In the genomic region with DNA sequence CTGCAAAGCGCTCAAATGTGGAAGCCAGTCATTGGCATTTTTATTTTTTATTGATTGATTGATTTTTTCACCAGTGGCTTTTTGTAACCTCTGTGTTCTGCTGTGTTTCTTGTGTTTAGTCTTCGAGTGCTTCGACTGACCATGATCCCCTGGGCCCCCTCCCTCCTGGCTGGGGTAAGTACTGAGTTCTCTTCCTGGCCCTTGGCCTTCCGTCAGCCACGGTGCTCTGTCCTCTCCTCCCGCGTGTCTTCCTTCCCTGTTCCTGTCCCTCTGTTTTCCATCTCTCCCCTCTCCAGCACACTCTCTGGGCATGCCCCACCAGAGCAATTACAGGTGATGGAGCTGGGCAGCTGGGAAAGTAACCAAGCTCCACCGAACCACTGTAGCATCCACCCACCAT, we compare ENCODE assay signal across 17 cellular contexts. TPM values are rescaled to one million over a fixed set of nuclear protein-coding genes. Genes with fewer than 3 reads are reported as not detected.
DNase-seq lines count a peak whose midpoint lies in the region; ATAC-seq, FAIRE-seq and TF ChIP-seq lines count a peak whose summit lies in the region.
"Had no signal": no experiment of that assay in that cellular context is flagged by ENCODE, and none has a peak within 500 bp of the region (broad histone marks: within the 10 kb centered on the region; RNA-seq: fewer than 3 reads in every experiment).

No MANE protein-coding gene starts in this region.

- H3K4me3 ChIP-seq in breast epithelium = peak overlapping the region; percentile 14 to 60 (median 41)
- H3K4me3 ChIP-seq in fibroblast of villous mesenchyme (ENCODE audit: low read depth, low read length) = peak overlapping the region; percentile 31
- H3K4me3 ChIP-seq in pancreas = peak overlapping the region in 1 of 4 donors; percentile 12
- H3K4me3 ChIP-seq in uterus = peak overlapping the region; percentile 30 to 49
- H3K4me3 ChIP-seq: colonic mucosa, GM12878 had no signal

- TF ChIP-seq CTCF in breast epithelium (IDR thresholded peaks at IDR 0.05) = no peak
- TF ChIP-seq CTCF in MCF 10A (IDR thresholded peaks at IDR 0.05; ENCODE audit: unreplicated experiment) = no peak
- TF ChIP-seq CTCF in fibroblast of villous mesenchyme (IDR thresholded peaks at IDR 0.05; ENCODE audit: insufficient read depth, low read depth, low read length) = no peak
- no peak for TF ChIP-seq CTCF in pancreas (IDR thresholded peaks at IDR 0.05)
- TF ChIP-seq CTCF in uterus (IDR thresholded peaks at IDR 0.05) = no peak

- H3K4me3 Mint-ChIP-seq in MCF 10A (ENCODE audit: unreplicated experiment) = no peak overlapping the region

- H3K9me3 Mint-ChIP-seq in MCF 10A (ENCODE audit: unreplicated experiment) = no peaks in the 10 kb centered on the region

- no peaks in the 10 kb centered on the region for H3K36me3 Mint-ChIP-seq in MCF 10A (ENCODE audit: insufficient read depth, unreplicated experiment)

- POLR2A ChIA-PET in MCF 10A (lab: Yijun Ruan, JAX) = no interaction called here

- 70 to 76% methylated on average over 8 of the region's 8 CpGs for WGBS in pancreas, 2 donors

- intact Hi-C loops in breast epithelium (cut with DNase I; ENCODE audit: low total_unique reads) = no loop called here
- intact Hi-C loops in MCF 10A (cut with micrococcal nuclease) = no loop called here
- intact Hi-C loops in pancreas (cut with DNase I) = no loop called here
- intact Hi-C loops in uterus (cut with DNase I; ENCODE audit: low total_unique reads) = loop anchor here (5.0 kb wide), 1 partner anchor 128 kb away; no protein-coding TSS in a partner anchor

- H3K27me3 Mint-ChIP-seq in MCF 10A (ENCODE audit: insufficient read depth, unreplicated experiment) = no peaks in the 10 kb centered on the region

- peaks cover 0 to 18% of the 10 kb centered on the region in 2 donors for H3K4me1 ChIP-seq in breast epithelium
- H3K4me1 ChIP-seq in pancreas = no peaks in the 10 kb centered on the region
- H3K4me1 ChIP-seq in uterus = peaks cover 0 to 17% of the 10 kb centered on the region in 2 donors
- H3K4me1 ChIP-seq: colonic mucosa had no signal

- ATAC-seq in pancreas = no peak
- no peak for ATAC-seq in GM18858 (IDR thresholded peaks at IDR 0.05; ENCODE audit: unreplicated experiment)
- ATAC-seq: GM12878, left lobe of liver had no signal

- no peaks in the 10 kb centered on the region for H3K27me3 ChIP-seq in breast epithelium
- H3K27me3 ChIP-seq in pancreas = no peaks in the 10 kb centered on the region
- no peaks in the 10 kb centered on the region for H3K27me3 ChIP-seq in uterus
- H3K27me3 ChIP-seq: colonic mucosa had no signal

- H3K9me3 ChIP-seq in breast epithelium (no peaks in the 10 kb centered on the region), pancreas (no peaks in the 10 kb centered on the region), uterus (no peaks in the 10 kb centered on the region)
- H3K9me3 ChIP-seq: colonic mucosa had no signal

- H3K36me3 ChIP-seq in breast epithelium (no peaks in the 10 kb centered on the region), pancreas (no peaks in the 10 kb centered on the region), uterus (no peaks in the 10 kb centered on the region)
- H3K36me3 ChIP-seq: colonic mucosa had no signal

- no TSS peak for BruUV-seq in MCF 10A (replicated peaks; lab: Mats Ljungman, UMichigan)

- DNase-seq in breast epithelium (ENCODE audit: low spot score in 2 of 2) (no peak), MCF 10A (ENCODE audit: unreplicated experiment) (no peak), fibroblast of villous mesenchyme (ENCODE audit: low read depth) (no peak), pancreas (no peak), uterus (no peak), NCI-H187 treated with DMSO at 0.1 percent for 48 hours (lab: John Stamatoyannopoulos, UW) (no peak), AG20443 (ENCODE audit: low spot score) (no peak)
- DNase-seq: activated CD4-positive, CD25-positive, alpha-beta regulatory T cell; colonic mucosa; DMS79; NCI-H146; retina; SIG-M5 had no signal

- peak overlapping the region; percentile 88 to 93 for H3K27ac ChIP-seq in breast epithelium
- H3K27ac ChIP-seq in pancreas = peak overlapping the region; percentile 43 to 76 (median 72)
- H3K27ac ChIP-seq in uterus = peak overlapping the region; percentile 92 to 99
- H3K27ac ChIP-seq: colonic mucosa had no signal

- no peak overlapping the region for H3K27ac Mint-ChIP-seq in MCF 10A (ENCODE audit: low read depth, unreplicated experiment)

- TF ChIP-seq POLR2A in breast epithelium (IDR thresholded peaks at IDR 0.05) (no peak), uterus (IDR thresholded peaks at IDR 0.05) (no peak)

- no peaks in the 10 kb centered on the region for H3K4me1 Mint-ChIP-seq in MCF 10A (ENCODE audit: insufficient read depth, unreplicated experiment)

- no peak for FAIRE-seq in pancreas (lab: Jason Lieb, UNC)
- FAIRE-seq: GM12878, H54 had no signal

- CTCF ChIA-PET in MCF 10A (lab: Yijun Ruan, JAX) = interaction anchor here (1.3 kb wide), 1 partner anchor 129 kb away, joined by 6 read pairs; no protein-coding TSS in a partner anchor

RNA-seq across cellular contexts. Expression of gene CLEC18A, which starts 25.8 kb away (rescaled TPM):
- total RNA-seq in breast epithelium = 1 to 10 TPM in 2 of 3 donors, under 1 TPM in 1; 0.80 to 1.3 (median 1.0) TPM
- total RNA-seq in MCF 10A (2022) = 0.28 and 0.88 TPM in 2 replicates
- 0.32 and 0.86 TPM in 2 replicates for total RNA-seq in fibroblast of villous mesenchyme
- 1 to 10 TPM in 1 of 6 donors, under 1 TPM in 5; 0.28 to 1.6 (median 0.35) TPM for total RNA-seq in pancreas
- polyA plus RNA-seq in pancreas = 1 to 10 TPM; 2.2 to 5.5 TPM
- 1 to 10 TPM in 1 of 4 donors, under 1 TPM in 1, not detected in 2; 0.67 to 1.1 TPM for total RNA-seq in uterus
